Comparison of ENCODE assay signal across 8 cellular contexts in the genomic region with DNA sequence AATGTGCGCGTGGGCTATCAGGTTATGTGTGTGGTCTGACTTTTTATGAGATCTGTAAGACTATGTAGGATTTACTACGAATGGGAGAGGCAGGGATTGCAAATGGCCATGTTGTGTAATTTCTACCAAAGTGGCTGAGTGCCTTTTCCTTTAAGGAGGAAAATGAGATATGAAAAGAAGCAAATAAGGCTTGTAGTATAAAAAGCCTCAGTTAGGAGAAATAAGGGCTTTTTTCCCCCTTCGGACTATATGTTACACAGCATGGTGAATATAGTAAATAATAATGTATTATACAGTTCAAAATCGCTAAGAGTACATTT. TPM values are rescaled to one million over a fixed set of nuclear protein-coding genes. Genes with fewer than 3 reads are reported as not detected.
A peak's percentile ranks its signal among the peaks of the same experiment; 100 is the strongest.
DNase-seq lines count a peak whose midpoint lies in the region; ATAC-seq and TF ChIP-seq lines count a peak whose summit lies in the region.

No MANE protein-coding gene starts in this region.

- TF ChIP-seq EP300 in gastroesophageal sphincter (IDR thresholded peaks at IDR 0.05): no peak

- WGBS in gastroesophageal sphincter (ENCODE audit: low coverage in 1 of 2), 2 donors: 3 to 11% methylated on average over 3 to 5 of the region's 5 CpGs

- H3K4me3 ChIP-seq in H7 (ENCODE audit: insufficient read depth, low read depth, low read length) (peak overlapping the region; percentile 92), WERI-Rb-1 (ENCODE audit: low read depth, low read length) (peak overlapping the region; percentile 86), gastroesophageal sphincter (peak overlapping the region; percentile 76 to 93), skin epidermis (peak overlapping the region; percentile 62 to 90 (median 78))

- H3K9me3 ChIP-seq in WERI-Rb-1 (ENCODE audit: severe bottlenecking) (no peaks in the 10 kb centered on the region), gastroesophageal sphincter (no peaks in the 10 kb centered on the region)

- ATAC-seq in gastroesophageal sphincter (peak; percentile 68), HG02642 (IDR thresholded peaks at IDR 0.05; ENCODE audit: poor library complexity, unreplicated experiment) (no peak), GM18511 (IDR thresholded peaks at IDR 0.05; ENCODE audit: unreplicated experiment) (no peak)

- TF ChIP-seq CTCF in WERI-Rb-1 (IDR thresholded peaks at IDR 0.05; ENCODE audit: low read depth, low read length) (no peak), gastroesophageal sphincter (IDR thresholded peaks at IDR 0.05) (no peak)

- H3K27ac ChIP-seq in WERI-Rb-1: peak overlapping the region; percentile 69
- H3K27ac ChIP-seq in gastroesophageal sphincter: peak overlapping the region; percentile 68 to 84 (median 81)
- H3K27ac ChIP-seq in skin epidermis: peak overlapping the region in 20 of 21 experiments; percentile 28 to 86 (median 77)

- peaks cover 4 to 24% (median 6%) of the 10 kb centered on the region in 3 donors for H3K4me1 ChIP-seq in gastroesophageal sphincter

- DNase-seq in H7 (no peak), WERI-Rb-1 (no peak), occipital lobe (lab: John Stamatoyannopoulos, UW) (no peak), activated gamma-delta T cell treated with Interleukin-2 at 50 U/mL for 16 hours (no peak)

- no peak for TF ChIP-seq POLR2A in gastroesophageal sphincter (IDR thresholded peaks at IDR 0.05)

- no peaks in the 10 kb centered on the region for H3K27me3 ChIP-seq in H7 (ENCODE audit: control insufficient read depth, insufficient read depth, low read length)
- no peaks in the 10 kb centered on the region for H3K27me3 ChIP-seq in WERI-Rb-1 (ENCODE audit: insufficient read depth, low read depth, severe bottlenecking)
- no peaks in the 10 kb centered on the region for H3K27me3 ChIP-seq in gastroesophageal sphincter

- H3K36me3 ChIP-seq in H7 (replicated peaks; ENCODE audit: control insufficient read depth, insufficient read depth, low read length) (no peaks in the 10 kb centered on the region), WERI-Rb-1 (peaks cover 2% of the 10 kb centered on the region), gastroesophageal sphincter (peaks cover 0 to 19% of the 10 kb centered on the region in 2 donors)

RNA-seq across cellular contexts. Expression of a gene that starts 0.4 kb away (rescaled TPM):
- total RNA-seq in H7 (2014; rRNA removed; shearing (Covaris generic)): 10.0 and 11.9 TPM in 2 replicates
- 10 to 100 TPM in 2 of 4 donors, 1 to 10 TPM in 2; 6.9 to 15.1 (median 10.9) TPM for total RNA-seq in gastroesophageal sphincter
- total RNA-seq in occipital lobe: 51.3 TPM
